In genomic region chr16:48824271-48824670, GRCh38 we compare ENCODE assay signal across 22 cellular contexts.
"Had no signal": no experiment of that assay in that cellular context is flagged by ENCODE, and none has a peak within 500 bp of the region (broad histone marks: within the 10 kb centered on the region; RNA-seq: fewer than 3 reads in every experiment).

No MANE protein-coding gene starts in this region.

- H3K27ac ChIP-seq: adrenal gland, ascending aorta, neural progenitor cell, sigmoid colon, vagina had no signal

- DNase-seq: activated T-cell treated with anti-CD3 and anti-CD28 coated beads, Interleukin-2, amount 50 U/mL, for 24 hours; effector memory CD4-positive, alpha-beta T cell; kidney; naive thymus-derived CD8-positive, alpha-beta T cell; posterior cingulate gyrus; sigmoid colon; stimulated activated CD4-positive, alpha-beta T cell treated with anti-CD3 and anti-CD28 coated beads, Interleukin-2, amount 100 ng/mL, for 48 hours; stimulated activated CD8-positive, alpha-beta memory T cell treated with anti-CD3 and anti-CD28 coated beads, Interleukin-4, amount 100 ng/mL, for 48 hours; stimulated activated naive B cell treated with anti-CD40 and anti-IgM and Interleukin-4, amounts not matched to agents 10 μg/mL and 1 μg/mL and 100 μg/mL, for 72 hours; T-helper 9 cell had no signal

- H3K27me3 Mint-ChIP-seq: activated T-cell treated with anti-CD3 and anti-CD28 coated beads, Interleukin-2, amount 50 U/mL, for 24 hours; central memory CD8-positive, alpha-beta T cell; stimulated activated naive B cell treated with anti-CD40 and anti-IgM and Interleukin-4, amounts not matched to agents 10 μg/mL and 1 μg/mL and 100 μg/mL, for 72 hours had no signal

- H3K27ac Mint-ChIP-seq: activated naive CD8-positive, alpha-beta T cell; activated T-cell treated with anti-CD3 and anti-CD28 coated beads, Interleukin-2, amount 50 U/mL, for 24 hours; activated T-helper 17 cell treated with anti-CD3 and anti-CD28 coated beads, Interleukin-2, amount 50 U/mL, for 72 hours; mesothelial cell of epicardium; naive thymus-derived CD8-positive, alpha-beta T cell; neural progenitor cell; stimulated activated naive B cell treated with anti-CD40 and anti-IgM and Interleukin-4, amounts not matched to agents 10 μg/mL and 1 μg/mL and 100 μg/mL, for 72 hours; type B pancreatic cell; WTC11 had no signal

- H3K4me1 Mint-ChIP-seq: activated T-helper 17 cell treated with anti-CD3 and anti-CD28 coated beads, Interleukin-2, amount 50 U/mL, for 72 hours; central memory CD8-positive, alpha-beta T cell; mesothelial cell of epicardium; naive thymus-derived CD8-positive, alpha-beta T cell; stimulated activated naive B cell treated with anti-CD40 and anti-IgM and Interleukin-4, amounts not matched to agents 10 μg/mL and 1 μg/mL and 100 μg/mL, for 72 hours; WTC11 had no signal

- H3K4me3 Mint-ChIP-seq: activated naive CD8-positive, alpha-beta T cell; activated T-cell treated with anti-CD3 and anti-CD28 coated beads, Interleukin-2, amount 50 U/mL, for 24 hours; activated T-helper 17 cell treated with anti-CD3 and anti-CD28 coated beads, Interleukin-2, amount 50 U/mL, for 72 hours; central memory CD8-positive, alpha-beta T cell; mesothelial cell of epicardium; naive thymus-derived CD8-positive, alpha-beta T cell; neural progenitor cell; stimulated activated naive B cell treated with anti-CD40 and anti-IgM and Interleukin-4, amounts not matched to agents 10 μg/mL and 1 μg/mL and 100 μg/mL, for 72 hours; type B pancreatic cell; WTC11 had no signal

- H3K4me1 ChIP-seq: adrenal gland, ascending aorta, sigmoid colon, vagina had no signal

- H3K36me3 Mint-ChIP-seq: activated naive CD8-positive, alpha-beta T cell; mesothelial cell of epicardium; naive thymus-derived CD8-positive, alpha-beta T cell; neural progenitor cell; stimulated activated naive B cell treated with anti-CD40 and anti-IgM and Interleukin-4, amounts not matched to agents 10 μg/mL and 1 μg/mL and 100 μg/mL, for 72 hours; type B pancreatic cell; WTC11 had no signal

- H3K4me3 ChIP-seq: adrenal gland, ascending aorta, neural progenitor cell, sigmoid colon, vagina had no signal

- H3K9me3 Mint-ChIP-seq: mesothelial cell of epicardium, neural progenitor cell, type B pancreatic cell had no signal

- H3K36me3 ChIP-seq: adrenal gland, ascending aorta, neural progenitor cell, sigmoid colon, vagina had no signal

- ATAC-seq: activated T-helper 17 cell treated with anti-CD3 and anti-CD28 coated beads, Interleukin-2, amount 50 U/mL, for 72 hours; esophagus mucosa; left lobe of liver; naive thymus-derived CD8-positive, alpha-beta T cell; stimulated activated naive B cell treated with anti-CD40 and anti-IgM and Interleukin-4, amounts not matched to agents 10 μg/mL and 1 μg/mL and 100 μg/mL, for 72 hours; WTC11 had no signal

- H3K9me3 ChIP-seq: adrenal gland, ascending aorta, sigmoid colon, vagina had no signal

- H3K27me3 ChIP-seq: adrenal gland, ascending aorta, neural progenitor cell, sigmoid colon, vagina had no signal
